ENCODE assay signal across 20 cellular contexts in genomic region chr2:101971836-101972235, GRCh38. TPM values are rescaled to one million over a fixed set of nuclear protein-coding genes. Genes with fewer than 3 reads are reported as not detected.
DNase-seq lines count a peak whose midpoint lies in the region; ATAC-seq and TF ChIP-seq lines count a peak whose summit lies in the region.
"Had no signal": no experiment of that assay in that cellular context is flagged by ENCODE, and none has a peak within 500 bp of the region (broad histone marks: within the 10 kb centered on the region; RNA-seq: fewer than 3 reads in every experiment).

No MANE protein-coding gene starts in this region.

- H4K20me1 ChIP-seq in IMR-90 (ENCODE audit: insufficient read depth, low read length) (no peaks in the 10 kb centered on the region), hepatocyte (ENCODE audit: insufficient read depth, poor library complexity, severe bottlenecking) (no peaks in the 10 kb centered on the region), smooth muscle cell (ENCODE audit: low read depth) (no peaks in the 10 kb centered on the region)

- no TSS peak for BruUV-seq in IMR-90 (replicated peaks; lab: Mats Ljungman, UMichigan)

- no peaks in the 10 kb centered on the region for H3F3A ChIP-seq in smooth muscle cell (ENCODE audit: low read depth)

- H3K9me3 Mint-ChIP-seq in chondrocyte (ENCODE audit: low read depth), result peaks cover 16% of the 10 kb centered on the region

- intact Hi-C loops in IMR-90 (cut with micrococcal nuclease), result no loop called here

- no peak overlapping the region for H3K14ac ChIP-seq in IMR-90 (replicated peaks; ENCODE audit: low read depth, low read length)

- H3K27ac Mint-ChIP-seq in chondrocyte (ENCODE audit: unreplicated experiment), result peak overlapping the region; percentile 34
- H3K27ac Mint-ChIP-seq: CD4-positive, alpha-beta memory T cell; GM23338 had no signal

- CTCF ChIA-PET in IMR-90 (lab: Yijun Ruan, JAX), result no interaction called here

- 0 out of 3 replicates have a peak overlapping the region, but pooled peaks have one; percentile 42 for H2BK15ac ChIP-seq in IMR-90 (ENCODE audit: low read depth, low read length)

- H3K27ac ChIP-seq in IMR-90 (ENCODE audit: insufficient read depth, low read length), result no peak overlapping the region
- peak overlapping the region; percentile 40 for H3K27ac ChIP-seq in hepatocyte
- H3K27ac ChIP-seq in smooth muscle cell (ENCODE audit: low read depth), result no peak overlapping the region
- H3K27ac ChIP-seq: SK-N-MC had no signal

- H3K36me3 ChIP-seq in IMR-90 (ENCODE audit: control insufficient read depth, insufficient read depth, low read length), result no peaks in the 10 kb centered on the region
- no peaks in the 10 kb centered on the region for H3K36me3 ChIP-seq in hepatocyte (replicated peaks; ENCODE audit: insufficient read depth, low read depth)
- H3K36me3 ChIP-seq in smooth muscle cell (ENCODE audit: low read depth), result no peaks in the 10 kb centered on the region
- H3K36me3 ChIP-seq: BE2C had no signal

- H3K4me1 ChIP-seq in IMR-90 (ENCODE audit: control insufficient read depth, insufficient read depth, low read length) (peaks cover 21% of the 10 kb centered on the region), hepatocyte (ENCODE audit: insufficient read depth) (no peaks in the 10 kb centered on the region), smooth muscle cell (ENCODE audit: low read depth) (peaks cover 10% of the 10 kb centered on the region)
- H3K4me1 ChIP-seq: BE2C had no signal

- H3K56ac ChIP-seq in IMR-90 (ENCODE audit: extremely low read depth, insufficient read depth, low read length), result no peak overlapping the region

- peaks cover 2% of the 10 kb centered on the region; the same call in 1 of the 2 replicates for H3K9me3 ChIP-seq in IMR-90 (ENCODE audit: control insufficient read depth, insufficient read depth, low read length)
- H3K9me3 ChIP-seq in hepatocyte (ENCODE audit: low read depth), result no peaks in the 10 kb centered on the region
- H3K9me3 ChIP-seq in smooth muscle cell (replicated peaks; ENCODE audit: low read depth), result no peaks in the 10 kb centered on the region
- H3K9me3 ChIP-seq: BE2C had no signal

- H4K5ac ChIP-seq in IMR-90 (ENCODE audit: low read depth, low read length), result 0 out of 2 replicates have a peak overlapping the region, but pooled peaks have one; percentile 47

- H2AFZ ChIP-seq in IMR-90 (replicated peaks; ENCODE audit: low read length, poor library complexity) (no peak overlapping the region), hepatocyte (no peak overlapping the region), smooth muscle cell (ENCODE audit: low read depth) (peak overlapping the region; percentile 67)
- H2AFZ ChIP-seq: GM23338, PC-9 had no signal

- H3K4me2 ChIP-seq in IMR-90 (ENCODE audit: low read depth, low read length) (no peak overlapping the region), hepatocyte (no peak overlapping the region), smooth muscle cell (no peak overlapping the region)
- H3K4me2 ChIP-seq: GM23338 had no signal

- no peak for DNase-seq in IMR-90
- DNase-seq in chondrocyte (ENCODE audit: low spot score), result no peak
- DNase-seq in hepatocyte (ENCODE audit: low spot score), result no peak
- DNase-seq in smooth muscle cell (lab: John Stamatoyannopoulos, UW; ENCODE audit: unreplicated experiment), result no peak
- DNase-seq in SW480 (ENCODE audit: low spot score), result no peak
- DNase-seq in activated CD4-positive, alpha-beta T cell treated with anti-CD3 and anti-CD28 coated beads, Interleukin-2, amount 50 U/mL, for 1 hour, result no peak
- no peak for DNase-seq in EL
- DNase-seq in effector CD8-positive, alpha-beta T cell (lab: John Stamatoyannopoulos, UW), result no peak
- DNase-seq: BE2C; Calu3; CD4-positive, alpha-beta memory T cell; DMS53; MV-4-11; NCI-H1417 treated with DMSO at 0.1 percent for 48 hours; NCI-H2081 treated with DMSO at 0.1 percent for 48 hours; NCI-H524; PC-9 had no signal

- H2BK120ac ChIP-seq in IMR-90 (ENCODE audit: low read depth, low read length), result no peak overlapping the region; the same call in 1 of the 2 replicates

- no peaks in the 10 kb centered on the region for H3K9me2 ChIP-seq in hepatocyte (replicated peaks; ENCODE audit: insufficient read depth)

- no peak overlapping the region for H4K91ac ChIP-seq in IMR-90 (ENCODE audit: insufficient read depth, low read depth, low read length)

- no peak overlapping the region for H3K4me3 Mint-ChIP-seq in chondrocyte (ENCODE audit: unreplicated experiment)
- H3K4me3 Mint-ChIP-seq: CD4-positive, alpha-beta memory T cell; GM23338 had no signal

- H3K27me3 Mint-ChIP-seq in chondrocyte (ENCODE audit: low read depth), result no peaks in the 10 kb centered on the region

- H3K9me1 ChIP-seq in IMR-90 (ENCODE audit: insufficient read depth, low read length), result 0 out of 2 replicates have a peak, but pooled peaks cover 3% of the 10 kb centered on the region

- H3K27me3 ChIP-seq in IMR-90 (ENCODE audit: control insufficient read depth, insufficient read depth, low read length) (peaks cover 7% of the 10 kb centered on the region), hepatocyte (no peaks in the 10 kb centered on the region), smooth muscle cell (ENCODE audit: low read depth) (no peaks in the 10 kb centered on the region)
- H3K27me3 ChIP-seq: BE2C had no signal

- no peak overlapping the region for H3K4ac ChIP-seq in IMR-90 (ENCODE audit: low read depth, low read length)

- dilution Hi-C loops in IMR-90 (cut with HindIII; ENCODE audit: low sequenced_read_pairs, unreplicated experiment), result no loop called here

- no peak for TF ChIP-seq RAD21 in IMR-90 (IDR thresholded peaks at IDR 0.05; ENCODE audit: low read length)

- H3K18ac ChIP-seq in IMR-90 (ENCODE audit: low read depth, low read length), result peak overlapping the region; percentile 72; the same call in 1 of the 2 replicates

- H3K4me1 Mint-ChIP-seq in chondrocyte (ENCODE audit: low read depth), result peaks cover 36% of the 10 kb centered on the region
- H3K4me1 Mint-ChIP-seq: CD4-positive, alpha-beta memory T cell had no signal

- H3K9ac ChIP-seq in IMR-90 (ENCODE audit: low read depth, low read length) (no peak overlapping the region), smooth muscle cell (ENCODE audit: low read depth) (no peak overlapping the region)

- H3K79me1 ChIP-seq in IMR-90 (ENCODE audit: low read depth in 1 of 2, low read length in 2 of 2), result no peaks in the 10 kb centered on the region

- H2AK9ac ChIP-seq in IMR-90 (replicated peaks; ENCODE audit: low read depth, low read length, poor library complexity), result no peak overlapping the region

- POLR2A ChIA-PET in IMR-90 (lab: Charles Lee; ENCODE audit: unreplicated experiment), result no interaction called here

- H4K8ac ChIP-seq in IMR-90 (ENCODE audit: low read depth in 2 of 2, low read length in 2 of 2), result no peak overlapping the region

- H3K36me3 Mint-ChIP-seq in chondrocyte (ENCODE audit: low read depth), result no peaks in the 10 kb centered on the region
- H3K36me3 Mint-ChIP-seq: CD4-positive, alpha-beta memory T cell had no signal

- in situ Hi-C loops in IMR-90 (cut with MboI; ENCODE audit: low sequenced_read_pairs), result no loop called here

- no peak overlapping the region; the same call in 1 of the 2 replicates for H2BK20ac ChIP-seq in IMR-90 (ENCODE audit: low read depth, low read length)

- no peak overlapping the region for H2BK5ac ChIP-seq in IMR-90 (ENCODE audit: low read depth, low read length, poor library complexity, severe bottlenecking)

- no peak overlapping the region for H2AK5ac ChIP-seq in IMR-90 (ENCODE audit: low read depth, low read length)

- TF ChIP-seq CTCF in IMR-90 (conservative IDR thresholded peaks at IDR 0.05; ENCODE audit: low read depth, low read length), result no peak
- TF ChIP-seq CTCF in chondrocyte (IDR thresholded peaks at IDR 0.05), result no peak
- TF ChIP-seq CTCF in hepatocyte (IDR thresholded peaks at IDR 0.05; ENCODE audit: poor library complexity), result no peak
- no peak for TF ChIP-seq CTCF in smooth muscle cell (IDR thresholded peaks at IDR 0.05; ENCODE audit: borderline replicate concordance, insufficient read depth, poor library complexity, severe bottlenecking)

- no peaks in the 10 kb centered on the region for H3K79me2 ChIP-seq in hepatocyte
- H3K79me2 ChIP-seq in smooth muscle cell (ENCODE audit: low read depth), result no peaks in the 10 kb centered on the region

- no peak for ATAC-seq in IMR-90 (ENCODE audit: low read depth)
- ATAC-seq: GM23338, K562 had no signal

- TF ChIP-seq POLR2A in IMR-90 (IDR thresholded peaks at IDR 0.05; ENCODE audit: low read depth, low read length), result no peak

- no peak overlapping the region for H3K4me3 ChIP-seq in IMR-90 (ENCODE audit: insufficient read depth, low read depth, low read length)
- H3K4me3 ChIP-seq in hepatocyte, result no peak overlapping the region
- H3K4me3 ChIP-seq in smooth muscle cell, result no peak overlapping the region
- H3K4me3 ChIP-seq: GM23338, K562, PC-9, SK-N-MC had no signal

- H3K23ac ChIP-seq in IMR-90 (ENCODE audit: low read depth, low read length), result no peak overlapping the region

TF ChIP-seq in IMR-90, 13 proteins besides CTCF, POLR2A, EP300 and RAD21 (continues in another document):
- no peak for TF ChIP-seq CEBPB (IDR thresholded peaks at IDR 0.05; ENCODE audit: low read depth, low read length)
- TF ChIP-seq MXI1 (IDR thresholded peaks at IDR 0.05; ENCODE audit: borderline replicate concordance, low read depth, low read length), result no peak
- TF ChIP-seq BHLHE40 (IDR thresholded peaks at IDR 0.05; ENCODE audit: low read depth, low read length), result no peak
- no peak for TF ChIP-seq FOS (IDR thresholded peaks at IDR 0.05; ENCODE audit: low read depth, low read length)
- TF ChIP-seq MAZ (IDR thresholded peaks at IDR 0.05; ENCODE audit: borderline replicate concordance, low read depth, low read length), result no peak
- no peak for TF ChIP-seq NFE2L2 (IDR thresholded peaks at IDR 0.05; ENCODE audit: low read depth, low read length)
- TF ChIP-seq CHD1 (IDR thresholded peaks at IDR 0.05; ENCODE audit: low read depth, low read length), result no peak
- TF ChIP-seq RFX5 (IDR thresholded peaks at IDR 0.05; ENCODE audit: low read depth, low read length), result no peak
- TF ChIP-seq USF2 (IDR thresholded peaks at IDR 0.05; ENCODE audit: low read depth, low read length), result no peak

RNA-seq across cellular contexts. Expression of gene IL1R2, which starts 19.9 kb away (rescaled TPM):
- total RNA-seq in IMR-90 (2012; rRNA removed) (not detected in 2 replicates), chondrocyte (not detected in 3 replicates), hepatocyte (1.3 and 10.5 TPM in 2 replicates), smooth muscle cell (0.90 and 4.2 TPM in 2 replicates)
- polyA plus RNA-seq in IMR-90 (2012; rRNA removed) (not detected in 2 replicates), hepatocyte (5.8 and 11.4 TPM in 2 replicates), smooth muscle cell (0.42 and 0.78 TPM in 2 replicates)
- polyA plus RNA-seq in IMR-90 (2012; cell fraction: cytosol; rRNA removed), result 0.03 TPM in 1 of 2 replicates, not detected in the other
- polyA plus RNA-seq in IMR-90 (2012; cell fraction: nucleus; rRNA removed; ENCODE audit: low replicate concordance), result 0.14 TPM in 1 of 2 replicates, not detected in the other
- total RNA-seq: Calu3; CD4-positive, alpha-beta memory T cell; GM23338; K562 had no signal
- polyA plus RNA-seq: GM23338 had no signal
